Comparison of ENCODE assay signal across 26 cellular contexts in genomic region chr4:144788469-144788868, GRCh38.
"Had no signal": no experiment of that assay in that cellular context is flagged by ENCODE, and none has a peak within 500 bp of the region (broad histone marks: within the 10 kb centered on the region; RNA-seq: fewer than 3 reads in every experiment).

No MANE protein-coding gene starts in this region.

- H3K27me3 ChIP-seq: MG63 had no signal

- H3K4me1 Mint-ChIP-seq: activated B cell treated with CpG ODN at 0.5 μM for 24 hours; activated naive CD8-positive, alpha-beta T cell treated with anti-CD3 and anti-CD28 coated beads, Interleukin-2, amount 50 U/mL, for 24 hours; brain; central memory CD8-positive, alpha-beta T cell; T-cell had no signal

- H3K9me3 Mint-ChIP-seq: activated B cell treated with CpG ODN at 0.5 μM for 24 hours; activated CD4-positive, alpha-beta memory T cell treated with anti-CD3 and anti-CD28 coated beads for 36 hours; activated CD4-positive, alpha-beta T cell treated with anti-CD3 and anti-CD28 coated beads, Interleukin-2, amount 10 ng/mL, durations not matched to agents 7 days and 5 days; activated T-cell treated with anti-CD3 and anti-CD28 coated beads, Interleukin-2, amount 50 U/mL, for 4 hours had no signal

- H3K27me3 Mint-ChIP-seq: activated B cell treated with CpG ODN at 0.5 μM for 24 hours; activated CD4-positive, alpha-beta memory T cell treated with anti-CD3 and anti-CD28 coated beads for 36 hours; brain; central memory CD8-positive, alpha-beta T cell; T-cell had no signal

- ATAC-seq: activated naive CD8-positive, alpha-beta T cell treated with anti-CD3 and anti-CD28 coated beads, Interleukin-2, amount 50 U/mL, for 24 hours; activated T-cell treated with anti-CD3 and anti-CD28 coated beads, Interleukin-2, amount 50 U/mL, for 4 hours; T-cell had no signal

- DNase-seq: activated B cell treated with CpG ODN at 0.5 μM for 24 hours; activated CD4-positive, alpha-beta memory T cell treated with anti-CD3 and anti-CD28 coated beads for 36 hours; activated CD4-positive, alpha-beta T cell treated with anti-CD3 and anti-CD28 coated beads for 1 hour; activated CD4-positive, alpha-beta T cell treated with anti-CD3 and anti-CD28 coated beads, Interleukin-2, amount 10 ng/mL, durations not matched to agents 7 days and 5 days; activated CD8-positive, alpha-beta memory T cell treated with anti-CD3 and anti-CD28 coated beads for 24 hours; activated effector memory CD4-positive, alpha-beta T cell treated with anti-CD3 and anti-CD28 coated beads, Interleukin-2, amount 50 U/mL, for 16 hours; activated naive CD4-positive, alpha-beta T cell treated with Interleukin-2 at 50 U/mL for 16 hours; activated naive CD8-positive, alpha-beta T cell treated with anti-CD3 and anti-CD28 coated beads, Interleukin-2, amount 50 U/mL, for 24 hours; activated T-cell treated with anti-CD3 and anti-CD28 coated beads, Interleukin-2, amount 50 U/mL, for 4 hours; amygdala; MG63; MV-4-11; NCI-H1092 treated with DMSO at 0.1 percent for 48 hours; NCI-H1436 treated with DMSO at 0.1 percent for 48 hours; NCI-H187 treated with DMSO at 0.1 percent for 48 hours; NCI-H2081 treated with DMSO at 0.1 percent for 48 hours; NCI-H345; NCI-H510A; NCI-H526 treated with DMSO at 0.1 percent for 48 hours; T-cell; T1000 had no signal

- H3K36me3 ChIP-seq: MG63 had no signal

- H3K4me3 ChIP-seq: MG63, SK-N-MC had no signal

- H3K36me3 Mint-ChIP-seq: activated CD4-positive, alpha-beta memory T cell treated with anti-CD3 and anti-CD28 coated beads for 36 hours; brain; T-cell had no signal

- H3K27ac ChIP-seq: KMS-11, SK-N-MC had no signal

- H3K9me3 ChIP-seq: MG63 had no signal

- H3K4me3 Mint-ChIP-seq: activated B cell treated with CpG ODN at 0.5 μM for 24 hours; activated CD4-positive, alpha-beta memory T cell treated with anti-CD3 and anti-CD28 coated beads for 36 hours; activated CD4-positive, alpha-beta T cell treated with anti-CD3 and anti-CD28 coated beads, Interleukin-2, amount 10 ng/mL, durations not matched to agents 7 days and 5 days; activated naive CD8-positive, alpha-beta T cell treated with anti-CD3 and anti-CD28 coated beads, Interleukin-2, amount 50 U/mL, for 24 hours; activated T-cell treated with anti-CD3 and anti-CD28 coated beads, Interleukin-2, amount 50 U/mL, for 4 hours; brain; central memory CD8-positive, alpha-beta T cell; T-cell had no signal

- H3K9ac ChIP-seq: KMS-11 had no signal

- H3K27ac Mint-ChIP-seq: activated B cell treated with CpG ODN at 0.5 μM for 24 hours; activated CD4-positive, alpha-beta memory T cell treated with anti-CD3 and anti-CD28 coated beads for 36 hours; activated CD4-positive, alpha-beta T cell treated with anti-CD3 and anti-CD28 coated beads, Interleukin-2, amount 10 ng/mL, durations not matched to agents 7 days and 5 days; activated naive CD4-positive, alpha-beta T cell treated with anti-CD3 and anti-CD28 coated beads, Interleukin-2, amount 50 U/mL, for 72 hours; activated naive CD8-positive, alpha-beta T cell treated with anti-CD3 and anti-CD28 coated beads, Interleukin-2, amount 50 U/mL, for 24 hours; brain; T-cell had no signal
